Comparison of ENCODE assay signal across 16 cellular contexts in genomic region chr12:5946388-5946787, GRCh38. TPM values are rescaled to one million over a fixed set of nuclear protein-coding genes. Genes with fewer than 3 reads are reported as not detected.
A peak's percentile ranks its signal among the peaks of the same experiment; 100 is the strongest.
DNase-seq lines count a peak whose midpoint lies in the region; ATAC-seq and TF ChIP-seq lines count a peak whose summit lies in the region.
"Had no signal": no experiment of that assay in that cellular context is flagged by ENCODE, and none has a peak within 500 bp of the region (broad histone marks: within the 10 kb centered on the region; RNA-seq: fewer than 3 reads in every experiment).

No MANE protein-coding gene starts in this region.

- dilution Hi-C loops in mammary epithelial cell (cut with HindIII; ENCODE audit: low sequenced_read_pairs), result no loop called here

- no peak overlapping the region for H4K8ac ChIP-seq in mesenchymal stem cell (ENCODE audit: low read length)

- no peak overlapping the region for H3K27ac Mint-ChIP-seq in GM23338
- no peak overlapping the region for H3K27ac Mint-ChIP-seq in WTC11
- no peak overlapping the region for H3K27ac Mint-ChIP-seq in neural progenitor cell
- H3K27ac Mint-ChIP-seq: CD8-positive, alpha-beta memory T cell had no signal

- H3K4me2 ChIP-seq in GM23338, result no peak overlapping the region
- H3K4me2 ChIP-seq in neural progenitor cell, result no peak overlapping the region
- H3K4me2 ChIP-seq in mammary epithelial cell (ENCODE audit: insufficient read depth, low read depth, low read length), result no peak overlapping the region
- H3K4me2 ChIP-seq in mesenchymal stem cell (ENCODE audit: low read length, poor library complexity, severe bottlenecking), result no peak overlapping the region

- H3K23ac ChIP-seq in mesenchymal stem cell (ENCODE audit: low read length in 2 of 2), result no peak overlapping the region

- no peak overlapping the region for H3K9ac ChIP-seq in iPS-15b (ENCODE audit: low read depth, low read length)
- H3K9ac ChIP-seq in neural progenitor cell, result no peak overlapping the region
- H3K9ac ChIP-seq in mammary epithelial cell (ENCODE audit: insufficient read depth, low read length), result no peak overlapping the region
- H3K9ac ChIP-seq in mesenchymal stem cell (ENCODE audit: low read length), result no peak overlapping the region

- POLR2A ChIA-PET in WTC11 (lab: Charles Lee), result no interaction called here

- H2BK120ac ChIP-seq in mesenchymal stem cell (ENCODE audit: low read depth, low read length), result no peak overlapping the region

- peaks cover 7% of the 10 kb centered on the region; the same call in 1 of the 2 replicates for H3K4me1 ChIP-seq in GM23338 (ENCODE audit: insufficient read depth)
- peaks cover 3% of the 10 kb centered on the region for H3K4me1 ChIP-seq in iPS-15b (ENCODE audit: control insufficient read depth, insufficient read depth, low read length)
- peaks cover 20% of the 10 kb centered on the region for H3K4me1 ChIP-seq in neural progenitor cell
- H3K4me1 ChIP-seq in mammary epithelial cell (ENCODE audit: insufficient read depth, low read length), result no peaks in the 10 kb centered on the region
- H3K4me1 ChIP-seq in mesenchymal stem cell (ENCODE audit: control insufficient read depth, insufficient read depth, low read depth, low read length), result peaks cover 6% of the 10 kb centered on the region

- BruUV-seq in mammary epithelial cell (replicated peaks; lab: Mats Ljungman, UMichigan), result no TSS peak

- H3K27ac ChIP-seq in GM23338 (ENCODE audit: low read depth) (no peak overlapping the region), neural progenitor cell (no peak overlapping the region), mammary epithelial cell (ENCODE audit: insufficient read depth, low read depth, low read length) (no peak overlapping the region), mesenchymal stem cell (ENCODE audit: low read length, poor library complexity, severe bottlenecking) (no peak overlapping the region)
- H3K27ac ChIP-seq: 22Rv1 had no signal

- intact Hi-C loops in mammary epithelial cell (cut with micrococcal nuclease), result no loop called here

- H3K9me3 ChIP-seq in iPS-15b (ENCODE audit: control insufficient read depth, insufficient read depth, low read length) (no peaks in the 10 kb centered on the region), neural progenitor cell (ENCODE audit: low read depth) (no peaks in the 10 kb centered on the region), mammary epithelial cell (replicated peaks; ENCODE audit: insufficient read depth, low read length) (no peaks in the 10 kb centered on the region), mesenchymal stem cell (ENCODE audit: control insufficient read depth, low read length) (no peaks in the 10 kb centered on the region)
- H3K9me3 ChIP-seq: Caco-2 had no signal

- H3K9me3 Mint-ChIP-seq in GM23338 (no peaks in the 10 kb centered on the region), WTC11 (no peaks in the 10 kb centered on the region), neural progenitor cell (peaks cover 6% of the 10 kb centered on the region)

- in situ Hi-C loops in mammary epithelial cell (cut with MboI; ENCODE audit: low sequenced_read_pairs in 2 of 2), result no loop called here

- CTCF ChIA-PET in WTC11 (lab: Charles Lee) (interaction anchor here (0.9 to 2.7 kb wide), 3 partner anchors 19 to 92 kb away, joined by 3 to 22 read pairs (median 12); no protein-coding TSS in a partner anchor), mammary epithelial cell (lab: Charles Lee; ENCODE audit: low non-redundant PET) (no interaction called here)

- H3K4ac ChIP-seq in mesenchymal stem cell (ENCODE audit: low read depth in 1 of 2, low read length in 2 of 2), result no peak overlapping the region

- H3K4me1 Mint-ChIP-seq in GM23338, result peaks cover 23% of the 10 kb centered on the region
- peaks cover 20% of the 10 kb centered on the region for H3K4me1 Mint-ChIP-seq in WTC11
- peaks cover 19% of the 10 kb centered on the region for H3K4me1 Mint-ChIP-seq in neural progenitor cell

- 60% methylated on average over 2 of the region's 2 CpGs for WGBS in mammary epithelial cell (ENCODE audit: low coverage, missing lambda C conversion rate)
- WGBS in mesenchymal stem cell, result 71% methylated on average over 2 of the region's 2 CpGs

- ATAC-seq in GM23338 (no peak), WTC11 (no peak), GM21723 (IDR thresholded peaks at IDR 0.05; ENCODE audit: unreplicated experiment) (no peak)

- no peak overlapping the region for H3K14ac ChIP-seq in mesenchymal stem cell (ENCODE audit: low read length in 2 of 2)

- no peak overlapping the region for H2BK5ac ChIP-seq in mesenchymal stem cell (ENCODE audit: low read depth, low read length, poor library complexity, severe bottlenecking)

- H4K91ac ChIP-seq in mesenchymal stem cell (ENCODE audit: low read length), result no peak overlapping the region

- H3K27me3 ChIP-seq in GM23338 (ENCODE audit: insufficient read depth) (peaks cover 21% of the 10 kb centered on the region), iPS-15b (ENCODE audit: control insufficient read depth, insufficient read depth, low read length) (peaks cover 50% of the 10 kb centered on the region), neural progenitor cell (peaks cover 36% of the 10 kb centered on the region), mammary epithelial cell (ENCODE audit: insufficient read depth, low read length) (peaks cover 29% of the 10 kb centered on the region), mesenchymal stem cell (ENCODE audit: control insufficient read depth in 1 of 2, insufficient read depth in 1 of 2, low read length in 2 of 2) (peaks cover 75% of the 10 kb centered on the region in 2 experiments)

- H3K18ac ChIP-seq in mesenchymal stem cell (ENCODE audit: low read depth in 1 of 2, low read length in 2 of 2), result no peak overlapping the region

- H3K36me3 ChIP-seq in GM23338 (ENCODE audit: insufficient read depth) (no peaks in the 10 kb centered on the region), iPS-15b (ENCODE audit: control insufficient read depth, insufficient read depth, low read length) (no peaks in the 10 kb centered on the region), neural progenitor cell (no peaks in the 10 kb centered on the region), mammary epithelial cell (ENCODE audit: insufficient read depth, low read length) (no peaks in the 10 kb centered on the region), mesenchymal stem cell (ENCODE audit: control insufficient read depth in 1 of 2, insufficient read depth in 2 of 2, low read depth in 1 of 2, low read length in 2 of 2) (no peaks in the 10 kb centered on the region)

- DNase-seq in GM23338 (ENCODE audit: low spot score) (no peak), WTC11 (ENCODE audit: low spot score) (no peak), neural progenitor cell (ENCODE audit: low spot score) (no peak), NCI-H2107 treated with DMSO at 0.1 percent for 48 hours (lab: John Stamatoyannopoulos, UW; ENCODE audit: unreplicated experiment) (no peak), mammary epithelial cell (no peak), mesenchymal stem cell (no peak)
- DNase-seq: Caco-2; CD8-positive, alpha-beta memory T cell; DND-41; GDM1; HCEC 1CT had no signal

- no peak for TF ChIP-seq CTCF in GM23338 (conservative IDR thresholded peaks at IDR 0.05; ENCODE audit: low read depth in 2 of 2)
- no peak for TF ChIP-seq CTCF in WTC11 (IDR thresholded peaks at IDR 0.05)
- no peak for TF ChIP-seq CTCF in neural progenitor cell (IDR thresholded peaks at IDR 0.05)
- TF ChIP-seq CTCF in mammary epithelial cell (conservative IDR thresholded peaks at IDR 0.05 in 1 of 2, IDR thresholded peaks at IDR 0.05 in 1 of 2; ENCODE audit: extremely low read depth in 1 of 2, insufficient read depth in 1 of 2, low read depth in 1 of 2, low read length in 2 of 2), result no peak

- peak overlapping the region; percentile 100; the same call in 1 of the 2 replicates for H2AFZ ChIP-seq in GM23338
- H2AFZ ChIP-seq in neural progenitor cell (replicated peaks), result no peak overlapping the region
- H2AFZ ChIP-seq in mammary epithelial cell (ENCODE audit: low read depth, low read length), result no peak overlapping the region
- H2AFZ ChIP-seq in mesenchymal stem cell (ENCODE audit: low read depth, low read length), result no peak overlapping the region

- no peaks in the 10 kb centered on the region for H3K79me1 ChIP-seq in mesenchymal stem cell (replicated peaks; ENCODE audit: low read length, poor library complexity, severe bottlenecking)

- H4K20me1 ChIP-seq in GM23338 (replicated peaks; ENCODE audit: insufficient read depth) (no peaks in the 10 kb centered on the region), neural progenitor cell (ENCODE audit: low read depth) (no peaks in the 10 kb centered on the region), mammary epithelial cell (ENCODE audit: insufficient read depth, low read length) (no peaks in the 10 kb centered on the region)

- no peak overlapping the region for H2BK12ac ChIP-seq in mesenchymal stem cell (ENCODE audit: low read length in 2 of 2)

- no peaks in the 10 kb centered on the region for H3K79me2 ChIP-seq in GM23338 (replicated peaks; ENCODE audit: insufficient read depth)
- H3K79me2 ChIP-seq in neural progenitor cell (ENCODE audit: low read depth), result no peaks in the 10 kb centered on the region
- H3K79me2 ChIP-seq in mammary epithelial cell (ENCODE audit: insufficient read depth, low read length), result no peaks in the 10 kb centered on the region

- H3K9me2 ChIP-seq in GM23338 (ENCODE audit: insufficient read depth), result no peaks in the 10 kb centered on the region

- H3K27me3 Mint-ChIP-seq in GM23338 (ENCODE audit: insufficient read depth, low read depth, poor library complexity), result peaks cover 23% of the 10 kb centered on the region
- H3K27me3 Mint-ChIP-seq in WTC11 (ENCODE audit: low read depth), result peaks cover 52% of the 10 kb centered on the region
- peaks cover 21% of the 10 kb centered on the region for H3K27me3 Mint-ChIP-seq in neural progenitor cell (ENCODE audit: insufficient read depth, low read depth)

- H3K4me3 Mint-ChIP-seq in GM23338 (peak overlapping the region; percentile 90; the same call in 2 of the 3 replicates), WTC11 (peak overlapping the region; percentile 92), neural progenitor cell (peak overlapping the region; percentile 88)
- H3K4me3 Mint-ChIP-seq: CD8-positive, alpha-beta memory T cell had no signal

- no peaks in the 10 kb centered on the region for H3F3A ChIP-seq in GM23338 (replicated peaks; ENCODE audit: low read depth)
- H3F3A ChIP-seq in neural progenitor cell (ENCODE audit: low read depth), result peaks cover 6% of the 10 kb centered on the region

- H3K4me3 ChIP-seq in GM23338 (no peak overlapping the region), iPS-15b (ENCODE audit: low read depth, low read length) (peak overlapping the region; percentile 0), neural progenitor cell (no peak overlapping the region), mammary epithelial cell (replicated peaks in 1 of 3; ENCODE audit: insufficient read depth in 1 of 3, low read depth in 2 of 3, low read length in 3 of 3) (no peak overlapping the region), mesenchymal stem cell (ENCODE audit: insufficient read depth in 1 of 2, low read depth in 1 of 2, low read length in 2 of 2) (no peak overlapping the region)

- H2BK15ac ChIP-seq in mesenchymal stem cell (ENCODE audit: low read depth, poor library complexity, severe bottlenecking), result no peak overlapping the region

- H2AK5ac ChIP-seq in mesenchymal stem cell (ENCODE audit: low read length, severe bottlenecking), result no peak overlapping the region

- H3K36me3 Mint-ChIP-seq in GM23338 (ENCODE audit: low read depth) (no peaks in the 10 kb centered on the region), WTC11 (no peaks in the 10 kb centered on the region), neural progenitor cell (peaks cover 2% of the 10 kb centered on the region)
- H3K36me3 Mint-ChIP-seq: CD14-positive monocyte; CD8-positive, alpha-beta memory T cell had no signal

RNA-seq across cellular contexts. Expression of gene ANO2, which starts 1.3 kb away (rescaled TPM):
- 3.3 and 4.6 TPM in 2 replicates for total RNA-seq in GM23338 (2014; rRNA removed; shearing (Covaris generic))
- 1.9 and 2.3 TPM in 2 replicates for polyA plus RNA-seq in GM23338 (2016; fragmentation: Nextera tagmentation; extraction: Ambion mirVana)
- total RNA-seq in WTC11 (2021), result 2.8 to 4.0 TPM (median 3.1 TPM) in 3 replicates
- total RNA-seq in neural progenitor cell (ENCODE audit: low replicate concordance), result 4.0 and 4.8 TPM in 2 replicates
- under 1 TPM in 1 of 2 donors, not detected in 1; under 0.01 TPM for total RNA-seq in mammary epithelial cell
- polyA plus RNA-seq in mammary epithelial cell, result 0.26 TPM
- polyA minus RNA-seq in mammary epithelial cell, result not detected
- polyA plus RNA-seq in mesenchymal stem cell (2013, experiment 1 of 2), result 1.1 TPM
- polyA plus RNA-seq in mesenchymal stem cell (2013, experiment 2 of 2), result 1.1 TPM
- total RNA-seq: A673; CD8-positive, alpha-beta memory T cell had no signal
- polyA plus RNA-seq: CD14-positive monocyte; CD8-positive, alpha-beta memory T cell had no signal
